ENCODE assay signal across 8 cellular contexts in genomic region chr16:68079616-68080344, GRCh38. TPM values are rescaled to one million over a fixed set of nuclear protein-coding genes. Genes with fewer than 3 reads are reported as not detected.
A peak's percentile ranks its signal among the peaks of the same experiment; 100 is the strongest.
DNase-seq lines count a peak whose midpoint lies in the region; ATAC-seq and TF ChIP-seq lines count a peak whose summit lies in the region.

No MANE protein-coding gene starts in this region.

- DNase-seq in GM10248 (ENCODE audit: extremely low spot score) (peak; percentile 63), WTC11 (ENCODE audit: low spot score) (no peak), middle frontal gyrus (ENCODE audit: extremely low spot score, low spot score) (no peak), DMS53 (lab: John Stamatoyannopoulos, UW) (no peak)
- peak; percentile 53 to 60 for DNase-seq in central memory CD8-positive, alpha-beta T cell (ENCODE audit: low spot score in 2 of 2)
- peak; percentile 82 for DNase-seq in stimulated activated naive CD8-positive, alpha-beta T cell treated with anti-CD3 and anti-CD28 coated beads, Interleukin-15, Interleukin-2, amounts not matched to agents 100 U/mL and 50 U/mL, for 24 hours

- peaks cover 21 to 45% of the 10 kb centered on the region in 2 donors for H3K36me3 ChIP-seq in muscle layer of duodenum (ENCODE audit: control insufficient read depth in 1 of 2, insufficient read depth in 2 of 2, low read length in 2 of 2)

- H3K27ac ChIP-seq in muscle layer of duodenum (ENCODE audit: low read length), result peak overlapping the region; percentile 87

- H3K4me1 ChIP-seq in muscle layer of duodenum (ENCODE audit: control insufficient read depth in 1 of 2, insufficient read depth in 2 of 2, low read length in 2 of 2), result peaks cover 30 to 34% of the 10 kb centered on the region in 2 donors

- ATAC-seq in WTC11, result no peak
- ATAC-seq in central memory CD8-positive, alpha-beta T cell (replicated peaks; ENCODE audit: extremely low read depth, poor library complexity, severe bottlenecking), result peak; percentile 52
- peak; percentile 33 for ATAC-seq in stimulated activated naive CD8-positive, alpha-beta T cell treated with anti-CD3 and anti-CD28 coated beads, Interleukin-15, Interleukin-2, amounts not matched to agents 100 U/mL and 50 U/mL, for 24 hours
- no peak for ATAC-seq in HG03378 (IDR thresholded peaks at IDR 0.05; ENCODE audit: unreplicated experiment)

- H3K27ac Mint-ChIP-seq in WTC11, result no peak overlapping the region
- H3K27ac Mint-ChIP-seq in central memory CD8-positive, alpha-beta T cell (ENCODE audit: low read depth), result peak overlapping the region; percentile 91

- TF ChIP-seq CTCF in GM10248 (IDR thresholded peaks at IDR 0.05; ENCODE audit: control extremely low read depth, extremely low read depth, low read depth, missing control alignments) (no peak), WTC11 (IDR thresholded peaks at IDR 0.05) (no peak)

- H3K4me3 Mint-ChIP-seq in WTC11, result no peak overlapping the region
- H3K4me3 Mint-ChIP-seq in central memory CD8-positive, alpha-beta T cell, result peak overlapping the region; percentile 67

- H3K9me3 Mint-ChIP-seq in WTC11, result no peaks in the 10 kb centered on the region
- H3K9me3 Mint-ChIP-seq in central memory CD8-positive, alpha-beta T cell, result no peaks in the 10 kb centered on the region

- peaks cover 19% of the 10 kb centered on the region for H3K36me3 Mint-ChIP-seq in WTC11
- peaks cover 7% of the 10 kb centered on the region for H3K36me3 Mint-ChIP-seq in central memory CD8-positive, alpha-beta T cell (ENCODE audit: insufficient read depth)

- H3K27me3 Mint-ChIP-seq in WTC11 (ENCODE audit: low read depth), result no peaks in the 10 kb centered on the region
- no peaks in the 10 kb centered on the region for H3K27me3 Mint-ChIP-seq in central memory CD8-positive, alpha-beta T cell

- CTCF ChIA-PET in GM10248 (lab: Yijun Ruan, JAX), result interaction anchor here (0.9 to 1.5 kb wide), 8 partner anchors 10 to 265 kb away, joined by 3 to 5 read pairs (median 4); no protein-coding TSS in a partner anchor
- CTCF ChIA-PET in WTC11 (lab: Charles Lee), result interaction anchor here (0.7 to 1.0 kb wide), 2 partner anchors 14 to 182 kb away, joined by 3 to 4 read pairs; no protein-coding TSS in a partner anchor

- H3K9me3 ChIP-seq in muscle layer of duodenum (ENCODE audit: control insufficient read depth in 1 of 2, low read length in 2 of 2), result no peaks in the 10 kb centered on the region

- H3K27me3 ChIP-seq in muscle layer of duodenum (ENCODE audit: low read depth, low read length), result no peaks in the 10 kb centered on the region

- peaks cover 9% of the 10 kb centered on the region for H3K4me1 Mint-ChIP-seq in WTC11
- peaks cover 85% of the 10 kb centered on the region for H3K4me1 Mint-ChIP-seq in central memory CD8-positive, alpha-beta T cell

- H3K4me3 ChIP-seq in muscle layer of duodenum (ENCODE audit: low read depth in 1 of 2, low read length in 2 of 2), result no peak overlapping the region

- POLR2A ChIA-PET in GM10248 (lab: Yijun Ruan, JAX), result no interaction called here
- POLR2A ChIA-PET in WTC11 (lab: Charles Lee), result interaction anchor here (0.6 kb wide), 1 partner anchor 65 kb away, joined by 3 read pairs; no protein-coding TSS in a partner anchor

TF ChIP-seq in WTC11, 78 proteins besides CTCF, POLR2A, EP300 and RAD21:
- TF ChIP-seq GTF2I (CRISPR knock-in tag; conservative IDR thresholded peaks at IDR 0.05) (no peak), ZNF138 (CRISPR knock-in tag; conservative IDR thresholded peaks at IDR 0.05) (no peak), ESRRA (CRISPR knock-in tag; IDR thresholded peaks at IDR 0.05; ENCODE audit: borderline replicate concordance) (no peak), FOXP1 (CRISPR knock-in tag; IDR thresholded peaks at IDR 0.05; ENCODE audit: borderline replicate concordance) (no peak), KAT7 (CRISPR knock-in tag; IDR thresholded peaks at IDR 0.05; ENCODE audit: borderline replicate concordance) (no peak), ZNF263 (CRISPR knock-in tag; IDR thresholded peaks at IDR 0.05; ENCODE audit: low read depth) (no peak), CREM (CRISPR knock-in tag; IDR thresholded peaks at IDR 0.05) (no peak), GABPB1 (CRISPR knock-in tag; IDR thresholded peaks at IDR 0.05) (peak; percentile 54), STAT6 (CRISPR knock-in tag; conservative IDR thresholded peaks at IDR 0.05; ENCODE audit: low read depth) (no peak)

RNA-seq across cellular contexts. Expression of gene NFATC3, which starts 5.4 kb away (rescaled TPM):
- 32.5 to 34.6 TPM (median 33.3 TPM) in 3 replicates for total RNA-seq in WTC11 (2021)

RNA-seq across cellular contexts. Expression of gene DUS2, which starts 56.7 kb away (rescaled TPM):
- total RNA-seq in WTC11 (2021), result 23.5 to 27.9 TPM (median 25.8 TPM) in 3 replicates

RNA-seq across cellular contexts. Expression of gene DDX28, which starts 56.7 kb away (rescaled TPM):
- 15.2 to 18.3 TPM (median 17.7 TPM) in 3 replicates for total RNA-seq in WTC11 (2021)

Comparison
In these comparisons a context has a peak if more than half of its experiments do, and no peak if none do; other contexts are left out.
1. DNase-seq: peak in GM10248 (single experiment), central memory CD8-positive, alpha-beta T cell (2 of 2) and stimulated activated naive CD8-positive, alpha-beta T cell treated with anti-CD3 and anti-CD28 coated beads, Interleukin-15, Interleukin-2, amounts not matched to agents 100 U/mL and 50 U/mL, for 24 hours (single experiment); none in WTC11 (single experiment), middle frontal gyrus (single experiment) and DMS53 (single experiment).
2. ATAC-seq: peak in central memory CD8-positive, alpha-beta T cell (single experiment) and stimulated activated naive CD8-positive, alpha-beta T cell treated with anti-CD3 and anti-CD28 coated beads, Interleukin-15, Interleukin-2, amounts not matched to agents 100 U/mL and 50 U/mL, for 24 hours (single experiment); none in WTC11 (single experiment) and HG03378 (single experiment).